In genomic region chr19:39083983-39084731, GRCh38 we compare ENCODE assay signal across 11 cellular contexts. TPM values are rescaled to one million over a fixed set of nuclear protein-coding genes. Genes with fewer than 3 reads are reported as not detected.
DNase-seq lines count a peak whose midpoint lies in the region; ATAC-seq, FAIRE-seq and TF ChIP-seq lines count a peak whose summit lies in the region.
"Had no signal": no experiment of that assay in that cellular context is flagged by ENCODE, and none has a peak within 500 bp of the region (broad histone marks: within the 10 kb centered on the region; RNA-seq: fewer than 3 reads in every experiment).

ACP7 (plus strand) TSS chr19:39084368; CDS start chr19:39085270, 902 bp downstream.

- no peak for TF ChIP-seq CTCF in brain (conservative IDR thresholded peaks at IDR 0.05)
- no peak for TF ChIP-seq CTCF in HepG2 (CRISPR knock-in tag; IDR thresholded peaks at IDR 0.05)
- TF ChIP-seq CTCF in sigmoid colon (IDR thresholded peaks at IDR 0.05), result no peak

- DNase-seq in activated T-cell treated with anti-CD3 and anti-CD28 coated beads for 1 hour (ENCODE audit: low read depth), result peak; percentile 14
- no peak for DNase-seq in activated T-cell treated with anti-CD3 and anti-CD28 coated beads for 4 hours
- DNase-seq in HepG2 (ENCODE audit: low spot score), result no peak
- no peak for DNase-seq in aorta
- no peak for DNase-seq in GOT3 (lab: John Stamatoyannopoulos, UW)
- DNase-seq in sigmoid colon, result no peak
- DNase-seq: tibial artery had no signal

- H3K36me3 Mint-ChIP-seq in brain, result no peaks in the 10 kb centered on the region

- H3K9me3 ChIP-seq in HepG2 (ENCODE audit: low read length), result no peaks in the 10 kb centered on the region
- no peaks in the 10 kb centered on the region for H3K9me3 ChIP-seq in aorta (ENCODE audit: control insufficient read depth, low read length)
- no peaks in the 10 kb centered on the region for H3K9me3 ChIP-seq in sigmoid colon
- H3K9me3 ChIP-seq: BLaER1 treated with 17β-estradiol and CSF1 and Interleukin-3, amounts not matched to agents 10 nM and 100 nM; tibial artery had no signal

- H4K20me1 ChIP-seq in HepG2 (ENCODE audit: insufficient read depth, low read length), result no peaks in the 10 kb centered on the region

- H3K9ac ChIP-seq in HepG2 (ENCODE audit: insufficient read depth, low read depth, low read length), result no peak within 1 kb of the TSS
- H3K9ac ChIP-seq: BLaER1 treated with 17β-estradiol and CSF1 and Interleukin-3, amounts not matched to agents 10 nM and 100 nM had no signal

- peaks cover 7% of the 10 kb centered on the region; the same call in 1 of the 2 replicates for H3K4me1 ChIP-seq in HepG2 (ENCODE audit: insufficient read depth, low read length)
- no peaks in the 10 kb centered on the region for H3K4me1 ChIP-seq in aorta (ENCODE audit: control insufficient read depth in 1 of 2, insufficient read depth in 2 of 2, low read length in 2 of 2)
- peaks cover 0 to 13% (median 6%) of the 10 kb centered on the region in 4 donors for H3K4me1 ChIP-seq in sigmoid colon

- no peak within 1 kb of the TSS for H3K27ac Mint-ChIP-seq in brain

- no peak within 1 kb of the TSS for H3K4me2 ChIP-seq in HepG2 (ENCODE audit: low read depth, low read length)

- TF ChIP-seq EP300 in HepG2 (IDR thresholded peaks at IDR 0.05; ENCODE audit: low read depth in 2 of 2, low read length in 2 of 2) (no peak), HepG2 (CRISPR knock-in tag; IDR thresholded peaks at IDR 0.05; ENCODE audit: borderline replicate concordance) (no peak), sigmoid colon (IDR thresholded peaks at IDR 0.05) (no peak)

- H3K27me3 ChIP-seq in HepG2 (ENCODE audit: control insufficient read depth in 1 of 2, insufficient read depth in 2 of 2, low read length in 2 of 2) (peaks cover 3 to 27% of the 10 kb centered on the region in 2 experiments), aorta (ENCODE audit: control insufficient read depth in 1 of 2, insufficient read depth in 2 of 2, low read length in 1 of 2) (no peaks in the 10 kb centered on the region), sigmoid colon (peaks cover 11 to 76% (median 47%) of the 10 kb centered on the region in 3 donors)

- intact Hi-C loops in HepG2 (cut with micrococcal nuclease; ENCODE audit: unreplicated experiment), result no loop called here
- intact Hi-C loops in aorta (cut with DNase I), result no loop called here
- intact Hi-C loops in sigmoid colon (cut with DNase I), result no loop called here

- in situ Hi-C loops in HepG2 (cut with HindIII; ENCODE audit: extremely low pct_ligation_motif_present, low pct_unique_long_range_greater_than_20kb), result no loop called here

- BruUV-seq in HepG2 (replicated peaks; lab: Mats Ljungman, UMichigan), result no TSS peak

- no peak for FAIRE-seq in HepG2 (lab: Jason Lieb, UNC)

- no peak for TF ChIP-seq RAD21 in HepG2 (CRISPR knock-in tag; IDR thresholded peaks at IDR 0.05)

- H2AFZ ChIP-seq in HepG2 (ENCODE audit: low read length), result no peak within 1 kb of the TSS

- 33% methylated on average over 32 of the region's 54 CpGs for WGBS in HepG2 (ENCODE audit: low lambda C conversion rate)
- 2% methylated on average over 46 to 54 of the region's 54 CpGs for whole genome bisulfite sequencing in aorta, 2 donors
- 4 to 5% methylated on average over 54 of the region's 54 CpGs for WGBS in sigmoid colon, 2 donors

- no peaks in the 10 kb centered on the region for H3K79me2 ChIP-seq in HepG2 (ENCODE audit: insufficient read depth, low read length)

- H3K4me1 Mint-ChIP-seq in brain, result peaks cover 13% of the 10 kb centered on the region

- H3K36me3 ChIP-seq in HepG2 (replicated peaks in 1 of 2; ENCODE audit: control insufficient read depth in 1 of 2, insufficient read depth in 2 of 2, low read length in 2 of 2), result no peaks in the 10 kb centered on the region
- no peaks in the 10 kb centered on the region for H3K36me3 ChIP-seq in aorta (ENCODE audit: control insufficient read depth in 1 of 2, insufficient read depth in 2 of 2, low read length in 1 of 2)
- H3K36me3 ChIP-seq in sigmoid colon, result no peaks in the 10 kb centered on the region
- H3K36me3 ChIP-seq: BLaER1 treated with 17β-estradiol and CSF1 and Interleukin-3, amounts not matched to agents 10 nM and 100 nM; tibial artery had no signal

- TF ChIP-seq POLR2A in HepG2 (IDR thresholded peaks at IDR 0.05; ENCODE audit: insufficient read depth in 1 of 2, low read depth in 2 of 2, low read length in 2 of 2) (no peak), sigmoid colon (IDR thresholded peaks at IDR 0.05) (no peak)

- H3K27ac ChIP-seq in HepG2 (ENCODE audit: extremely low read length, insufficient read depth, low read length), result no peak within 1 kb of the TSS
- no peak within 1 kb of the TSS for H3K27ac ChIP-seq in aorta (ENCODE audit: low read depth in 1 of 2, low read length in 2 of 2)
- H3K27ac ChIP-seq in sigmoid colon, result no peak within 1 kb of the TSS
- H3K27ac ChIP-seq: BLaER1 treated with 17β-estradiol and CSF1 and Interleukin-3, amounts not matched to agents 10 nM and 100 nM; tibial artery had no signal

- CTCF ChIA-PET in HepG2 (lab: Yijun Ruan, JAX; ENCODE audit: low intra/inter-chr PET ratio, low total read pairs), result no interaction called here

- peaks cover 72% of the 10 kb centered on the region for H3K27me3 Mint-ChIP-seq in brain

- POLR2A ChIA-PET in HepG2 (lab: Yijun Ruan, JAX), result no interaction called here

- peaks cover 0 to 2% (median 0%) of the 10 kb centered on the region in 5 experiments for H3K9me3 Mint-ChIP-seq in brain

- peak within 1 kb of the TSS; percentile 22 to 72 (median 69) for H3K4me3 Mint-ChIP-seq in brain

- ATAC-seq in HepG2, result peak; percentile 29; the same call in 2 of the 3 replicates
- peak; percentile 54 for ATAC-seq in aorta (ENCODE audit: low FRiP score)
- ATAC-seq in HG02642 (IDR thresholded peaks at IDR 0.05; ENCODE audit: poor library complexity, unreplicated experiment), result no peak

- H3K4me3 ChIP-seq in HepG2 (replicated peaks in 1 of 3; ENCODE audit: insufficient read depth in 1 of 3, low read depth in 2 of 3, low read length in 3 of 3) (no peak within 1 kb of the TSS), aorta (ENCODE audit: low read length in 2 of 2) (no peak within 1 kb of the TSS), sigmoid colon (no peak within 1 kb of the TSS)
- H3K4me3 ChIP-seq: tibial artery had no signal

TF ChIP-seq in HepG2, 621 proteins besides CTCF, POLR2A, EP300 and RAD21 (continues in another document):
- TF ChIP-seq HNRNPH1 (optimal IDR thresholded peaks at IDR 0.05; ENCODE audit: low read depth, low read length), result no peak
- no peak for TF ChIP-seq ZNF850 (CRISPR knock-in tag; conservative IDR thresholded peaks at IDR 0.05)
- no peak for TF ChIP-seq PHF5A (CRISPR knock-in tag; IDR thresholded peaks at IDR 0.05; ENCODE audit: low read depth, unreplicated experiment)
- TF ChIP-seq KAT2B (IDR thresholded peaks at IDR 0.05; ENCODE audit: borderline replicate concordance, low read depth, low read length), result no peak
- TF ChIP-seq, protein P1, sequence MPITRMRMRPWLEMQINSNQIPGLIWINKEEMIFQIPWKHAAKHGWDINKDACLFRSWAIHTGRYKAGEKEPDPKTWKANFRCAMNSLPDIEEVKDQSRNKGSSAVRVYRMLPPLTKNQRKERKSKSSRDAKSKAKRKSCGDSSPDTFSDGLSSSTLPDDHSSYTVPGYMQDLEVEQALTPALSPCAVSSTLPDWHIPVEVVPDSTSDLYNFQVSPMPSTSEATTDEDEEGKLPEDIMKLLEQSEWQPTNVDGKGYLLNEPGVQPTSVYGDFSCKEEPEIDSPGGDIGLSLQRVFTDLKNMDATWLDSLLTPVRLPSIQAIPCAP (CRISPR knock-in tag; IDR thresholded peaks at IDR 0.05; ENCODE audit: low read depth), result no peak
- no peak for TF ChIP-seq ZNF530 (CRISPR knock-in tag; IDR thresholded peaks at IDR 0.05; ENCODE audit: low read depth)
- TF ChIP-seq ATF2 (CRISPR knock-in tag; IDR thresholded peaks at IDR 0.05), result no peak
- no peak for TF ChIP-seq ARID2 (CRISPR knock-in tag; IDR thresholded peaks at IDR 0.05; ENCODE audit: borderline replicate concordance)
- TF ChIP-seq CREB1 (IDR thresholded peaks at IDR 0.05), result no peak
- no peak for TF ChIP-seq CREB1 (CRISPR knock-in tag; IDR thresholded peaks at IDR 0.05)

RNA-seq across cellular contexts. Expression of gene ACP7, which starts in this region (rescaled TPM):
- polyA plus RNA-seq in brain (ENCODE audit: insufficient read depth, low read depth, low replicate concordance), result 1.3 TPM
- not detected in 2 replicates for total RNA-seq in HepG2 (2016; rRNA removed; fragmentation: Illumina TruSeq; extraction: Trizol)
- not detected in 2 replicates for total RNA-seq in HepG2 (2016; cell fraction: cytosol; rRNA removed; fragmentation: Illumina TruSeq; extraction: Trizol; ENCODE audit: low read depth)
- not detected in 2 replicates for total RNA-seq in HepG2 (2016; cell fraction: insoluble cytoplasmic fraction; rRNA removed; fragmentation: Illumina TruSeq; extraction: Trizol)
- not detected in 2 replicates for total RNA-seq in HepG2 (2016; cell fraction: membrane; rRNA removed; fragmentation: Illumina TruSeq; extraction: Trizol)
- total RNA-seq in HepG2 (2016; cell fraction: nucleus; rRNA removed; fragmentation: Illumina TruSeq; extraction: Trizol), result not detected in 2 replicates
- polyA plus RNA-seq in HepG2 (2011; rRNA removed), result 0.03 TPM in 1 of 2 replicates, not detected in the other
- not detected in 2 replicates for polyA plus RNA-seq in HepG2 (2011; cell fraction: cytosol; rRNA removed)
- not detected in 2 replicates for polyA plus RNA-seq in HepG2 (2011; cell fraction: nucleus; rRNA removed)
- not detected in 2 replicates for polyA plus RNA-seq in HepG2 (2012)
- not detected in 2 replicates for polyA plus RNA-seq in HepG2 (2016; cell fraction: cytosol; fragmentation: Illumina TruSeq; extraction: Trizol; ENCODE audit: low read depth)
- not detected in 2 replicates for polyA plus RNA-seq in HepG2 (2016; cell fraction: insoluble cytoplasmic fraction; fragmentation: Illumina TruSeq; extraction: Trizol; ENCODE audit: low read depth)
- polyA plus RNA-seq in HepG2 (2016; cell fraction: membrane; fragmentation: Illumina TruSeq; extraction: Trizol; ENCODE audit: low read depth), result not detected in 2 replicates
- polyA plus RNA-seq in HepG2 (2016; cell fraction: nucleus; fragmentation: Illumina TruSeq; extraction: Trizol; ENCODE audit: insufficient read depth, low read depth), result not detected in 2 replicates
- not detected in 2 replicates for polyA minus RNA-seq in HepG2 (2011; rRNA and poly(A)+ RNA removed; ENCODE audit: low replicate concordance)
- not detected in 2 replicates for polyA minus RNA-seq in HepG2 (2011; cell fraction: cytosol; rRNA and poly(A)+ RNA removed)
- not detected in 2 replicates for polyA minus RNA-seq in HepG2 (2011; cell fraction: nucleus; rRNA and poly(A)+ RNA removed)
- total RNA-seq in aorta, result not detected
- not detected for polyA plus RNA-seq in aorta
- total RNA-seq in sigmoid colon, result not detected
- polyA plus RNA-seq in sigmoid colon, result not detected
- total RNA-seq: myocyte had no signal

Comparison
In these comparisons a context has a peak if more than half of its experiments do, and no peak if none do; other contexts are left out.
1. Peak in ATAC-seq in HepG2; RNA of the gene not detected or under 1 TPM.
2. Peak in ATAC-seq in aorta; RNA of the gene not detected or under 1 TPM.